ENCODE assay signal across 29 cellular contexts in genomic region chr15:86375733-86376132, GRCh38.
"Had no signal": no experiment of that assay in that cellular context is flagged by ENCODE, and none has a peak within 500 bp of the region (broad histone marks: within the 10 kb centered on the region; RNA-seq: fewer than 3 reads in every experiment).

No MANE protein-coding gene starts in this region.

- H3K9ac ChIP-seq: neural progenitor cell, parathyroid adenoma had no signal

- H3K36me3 ChIP-seq: colonic mucosa, esophagus muscularis mucosa, gastrocnemius medialis, left lung, neural progenitor cell, right atrium auricular region, suprapubic skin, transverse colon, upper lobe of right lung, uterus had no signal

- ATAC-seq: gastrocnemius medialis; left cardiac atrium; left lung; naive thymus-derived CD4-positive, alpha-beta T cell; sciatic nerve; stimulated activated naive CD8-positive, alpha-beta T cell treated with anti-CD3 and anti-CD28 coated beads, Interleukin-15, amount 100 ng/mL, for 72 hours; upper lobe of right lung had no signal

- H3K4me1 ChIP-seq: colonic mucosa, esophagus muscularis mucosa, gastrocnemius medialis, left lung, parathyroid adenoma, right atrium auricular region, suprapubic skin, transverse colon, upper lobe of right lung, uterus had no signal

- H3K9me3 ChIP-seq: colonic mucosa, esophagus muscularis mucosa, gastrocnemius medialis, left lung, right atrium auricular region, suprapubic skin, transverse colon, upper lobe of right lung, uterus had no signal

- H3K9me3 Mint-ChIP-seq: nephron had no signal

- H3K27me3 Mint-ChIP-seq: dendritic cell treated with granulocyte-macrophage colony-stimulating factor and Interleukin-4, amounts not matched to agents 40 ng/mL and 50 ng/mL, for 4 days; progenitor cell of endocrine pancreas; stimulated activated naive CD8-positive, alpha-beta T cell treated with anti-CD3 and anti-CD28 coated beads, Interleukin-15, amount 100 ng/mL, for 72 hours had no signal

- H3K27ac Mint-ChIP-seq: dendritic cell treated with granulocyte-macrophage colony-stimulating factor and Interleukin-4, amounts not matched to agents 40 ng/mL and 50 ng/mL, for 4 days; naive thymus-derived CD4-positive, alpha-beta T cell; nephron; neural progenitor cell; progenitor cell of endocrine pancreas; stimulated activated naive CD8-positive, alpha-beta T cell treated with anti-CD3 and anti-CD28 coated beads, Interleukin-15, amount 100 ng/mL, for 72 hours had no signal

- H3K4me3 ChIP-seq: colonic mucosa, esophagus muscularis mucosa, gastrocnemius medialis, hepatocyte, left lung, neural progenitor cell, right atrium auricular region, smooth muscle cell, suprapubic skin, transverse colon, upper lobe of right lung, uterus had no signal

- H3K27ac ChIP-seq: colonic mucosa, esophagus muscularis mucosa, gastrocnemius medialis, hepatocyte, left lung, neural progenitor cell, parathyroid adenoma, right atrium auricular region, suprapubic skin, transverse colon, upper lobe of right lung, uterus had no signal

- H3K4me1 Mint-ChIP-seq: stimulated activated naive CD8-positive, alpha-beta T cell treated with anti-CD3 and anti-CD28 coated beads, Interleukin-15, amount 100 ng/mL, for 72 hours had no signal

- H3K4me3 Mint-ChIP-seq: dendritic cell treated with granulocyte-macrophage colony-stimulating factor and Interleukin-4, amounts not matched to agents 40 ng/mL and 50 ng/mL, for 4 days; naive thymus-derived CD4-positive, alpha-beta T cell; nephron; neural progenitor cell; stimulated activated naive CD8-positive, alpha-beta T cell treated with anti-CD3 and anti-CD28 coated beads, Interleukin-15, amount 100 ng/mL, for 72 hours had no signal

- H3K36me3 Mint-ChIP-seq: neural progenitor cell had no signal

- H3K27me3 ChIP-seq: colonic mucosa, esophagus muscularis mucosa, gastrocnemius medialis, hepatocyte, left lung, neural progenitor cell, right atrium auricular region, suprapubic skin, transverse colon, upper lobe of right lung, uterus had no signal

- DNase-seq: colonic mucosa; effector CD8-positive, alpha-beta T cell; gastrocnemius medialis; head of caudate nucleus; left cardiac atrium; left lung; mesendoderm; midbrain; naive thymus-derived CD4-positive, alpha-beta T cell; stimulated activated CD4-positive, alpha-beta T cell treated with anti-CD3 and anti-CD28 coated beads, Interleukin-12 subunit alpha, Interleukin-12 subunit beta, amount 100 ng/mL, for 4 hours; stimulated activated CD4-positive, alpha-beta T cell treated with anti-CD3 and anti-CD28 coated beads, Interleukin-1b, Interleukin-23, amount 100 ng/mL, for 48 hours; stimulated activated CD4-positive, alpha-beta T cell treated with anti-CD3 and anti-CD28 coated beads, Interleukin-4, amount 100 ng/mL, for 1 hour; stimulated activated CD8-positive, alpha-beta memory T cell treated with anti-CD3 and anti-CD28 coated beads, Interleukin-4, amount 100 ng/mL, for 48 hours; stimulated activated naive CD4-positive, alpha-beta T cell; stimulated activated naive CD8-positive, alpha-beta T cell treated with anti-CD3 and anti-CD28 coated beads, Interleukin-15, amount 100 ng/mL, for 72 hours; transverse colon; upper lobe of right lung; uterus had no signal
